1 cellular context compared by ENCODE assay signal in genomic region chr9:91395106-91395552, GRCh38.
TF ChIP-seq lines count a peak whose summit lies in the region.

No MANE protein-coding gene starts in this region.

TF ChIP-seq in HepG2, 621 proteins besides CTCF, POLR2A, EP300 and RAD21 (continued from another document and continues in another):
- TF ChIP-seq, protein P1, sequence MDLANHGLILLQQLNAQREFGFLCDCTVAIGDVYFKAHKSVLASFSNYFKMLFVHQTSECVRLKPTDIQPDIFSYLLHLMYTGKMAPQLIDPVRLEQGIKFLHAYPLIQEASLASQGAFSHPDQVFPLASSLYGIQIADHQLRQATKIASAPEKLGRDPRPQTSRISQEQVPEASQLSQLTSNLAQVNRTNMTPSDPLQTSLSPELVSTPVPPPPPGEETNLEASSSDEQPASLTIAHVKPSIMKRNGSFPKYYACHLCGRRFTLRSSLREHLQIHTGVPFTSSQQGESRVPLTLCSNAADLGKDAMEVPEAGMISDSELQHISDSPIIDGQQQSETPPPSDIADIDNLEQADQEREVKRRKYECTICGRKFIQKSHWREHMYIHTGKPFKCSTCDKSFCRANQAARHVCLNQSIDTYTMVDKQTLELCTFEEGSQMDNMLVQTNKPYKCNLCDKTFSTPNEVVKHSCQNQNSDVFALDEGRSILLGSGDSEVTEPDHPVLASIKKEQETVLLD (CRISPR knock-in tag; IDR thresholded peaks at IDR 0.05; ENCODE audit: low read depth), result no peak
- TF ChIP-seq ZNF784 (CRISPR knock-in tag; IDR thresholded peaks at IDR 0.05; ENCODE audit: borderline replicate concordance) (no peak), MED8 (CRISPR knock-in tag; IDR thresholded peaks at IDR 0.05; ENCODE audit: insufficient replicate concordance) (no peak), ZNF674 (CRISPR knock-in tag; IDR thresholded peaks at IDR 0.05; ENCODE audit: low read depth) (no peak), SALL2 (CRISPR knock-in tag; IDR thresholded peaks at IDR 0.05) (no peak; the same call in 1 of the 2 replicates), ZFAT (CRISPR knock-in tag; conservative IDR thresholded peaks at IDR 0.05) (no peak), PHF5A (CRISPR knock-in tag; IDR thresholded peaks at IDR 0.05; ENCODE audit: low read depth, unreplicated experiment) (peak; percentile 38), E2F2 (CRISPR knock-in tag; IDR thresholded peaks at IDR 0.05; ENCODE audit: borderline replicate concordance) (no peak), ZNF589 (CRISPR knock-in tag; conservative IDR thresholded peaks at IDR 0.05) (no peak), NRL (CRISPR knock-in tag; IDR thresholded peaks at IDR 0.05; ENCODE audit: borderline replicate concordance) (no peak), FOXO1 (CRISPR knock-in tag; IDR thresholded peaks at IDR 0.05) (peak; percentile 91), ZNF737 (CRISPR knock-in tag; IDR thresholded peaks at IDR 0.05; ENCODE audit: borderline replicate concordance) (no peak), ZNF746 (CRISPR knock-in tag; IDR thresholded peaks at IDR 0.05) (no peak), FOXK1 (CRISPR knock-in tag; IDR thresholded peaks at IDR 0.05; ENCODE audit: borderline replicate concordance, low read depth) (peak; percentile 92; the same call in 1 of the 2 replicates), SOX6 (IDR thresholded peaks at IDR 0.05) (no peak), SOX6 (CRISPR knock-in tag; IDR thresholded peaks at IDR 0.05) (peak; percentile 97), ZNF251 (CRISPR knock-in tag; IDR thresholded peaks at IDR 0.05) (no peak), NR3C1 (CRISPR knock-in tag; IDR thresholded peaks at IDR 0.05) (no peak), ZNF614 (CRISPR knock-in tag; IDR thresholded peaks at IDR 0.05; ENCODE audit: borderline replicate concordance) (peak; percentile 95), HBP1 (CRISPR knock-in tag; IDR thresholded peaks at IDR 0.05; ENCODE audit: low read depth) (no peak), ARHGAP35 (CRISPR knock-in tag; IDR thresholded peaks at IDR 0.05; ENCODE audit: borderline replicate concordance) (no peak), ESRRA (CRISPR knock-in tag; IDR thresholded peaks at IDR 0.05; ENCODE audit: low read depth) (peak; percentile 76; the same call in 1 of the 2 replicates), NFRKB (IDR thresholded peaks at IDR 0.05) (no peak), MLLT10 (CRISPR knock-in tag; IDR thresholded peaks at IDR 0.05) (no peak), ZNF883 (CRISPR knock-in tag; IDR thresholded peaks at IDR 0.05; ENCODE audit: not compliant biosample characterization) (no peak), CEBPB (IDR thresholded peaks at IDR 0.05; ENCODE audit: borderline replicate concordance, low read depth, low read length) (peak; percentile 100), ISX (CRISPR knock-in tag; conservative IDR thresholded peaks at IDR 0.05) (no peak), ZFP62 (CRISPR knock-in tag; IDR thresholded peaks at IDR 0.05) (no peak), STAG1 (CRISPR knock-in tag; IDR thresholded peaks at IDR 0.05) (peak; percentile 14; the same call in 1 of the 2 replicates), ZNF660 (CRISPR knock-in tag; IDR thresholded peaks at IDR 0.05; ENCODE audit: borderline replicate concordance, low read depth) (no peak), ZNF569 (CRISPR knock-in tag; IDR thresholded peaks at IDR 0.05; ENCODE audit: borderline replicate concordance) (no peak), ZNF280D (CRISPR knock-in tag; IDR thresholded peaks at IDR 0.05) (peak; percentile 68; the same call in 1 of the 2 replicates), GRHL1 (CRISPR knock-in tag; conservative IDR thresholded peaks at IDR 0.05) (no peak), SMC3 (IDR thresholded peaks at IDR 0.05; ENCODE audit: low read length) (peak; percentile 63; the same call in 1 of the 2 replicates), HOXA3 (CRISPR knock-in tag; IDR thresholded peaks at IDR 0.05) (peak; percentile 59; the same call in 1 of the 2 replicates)
- TF ChIP-seq, protein P2, sequence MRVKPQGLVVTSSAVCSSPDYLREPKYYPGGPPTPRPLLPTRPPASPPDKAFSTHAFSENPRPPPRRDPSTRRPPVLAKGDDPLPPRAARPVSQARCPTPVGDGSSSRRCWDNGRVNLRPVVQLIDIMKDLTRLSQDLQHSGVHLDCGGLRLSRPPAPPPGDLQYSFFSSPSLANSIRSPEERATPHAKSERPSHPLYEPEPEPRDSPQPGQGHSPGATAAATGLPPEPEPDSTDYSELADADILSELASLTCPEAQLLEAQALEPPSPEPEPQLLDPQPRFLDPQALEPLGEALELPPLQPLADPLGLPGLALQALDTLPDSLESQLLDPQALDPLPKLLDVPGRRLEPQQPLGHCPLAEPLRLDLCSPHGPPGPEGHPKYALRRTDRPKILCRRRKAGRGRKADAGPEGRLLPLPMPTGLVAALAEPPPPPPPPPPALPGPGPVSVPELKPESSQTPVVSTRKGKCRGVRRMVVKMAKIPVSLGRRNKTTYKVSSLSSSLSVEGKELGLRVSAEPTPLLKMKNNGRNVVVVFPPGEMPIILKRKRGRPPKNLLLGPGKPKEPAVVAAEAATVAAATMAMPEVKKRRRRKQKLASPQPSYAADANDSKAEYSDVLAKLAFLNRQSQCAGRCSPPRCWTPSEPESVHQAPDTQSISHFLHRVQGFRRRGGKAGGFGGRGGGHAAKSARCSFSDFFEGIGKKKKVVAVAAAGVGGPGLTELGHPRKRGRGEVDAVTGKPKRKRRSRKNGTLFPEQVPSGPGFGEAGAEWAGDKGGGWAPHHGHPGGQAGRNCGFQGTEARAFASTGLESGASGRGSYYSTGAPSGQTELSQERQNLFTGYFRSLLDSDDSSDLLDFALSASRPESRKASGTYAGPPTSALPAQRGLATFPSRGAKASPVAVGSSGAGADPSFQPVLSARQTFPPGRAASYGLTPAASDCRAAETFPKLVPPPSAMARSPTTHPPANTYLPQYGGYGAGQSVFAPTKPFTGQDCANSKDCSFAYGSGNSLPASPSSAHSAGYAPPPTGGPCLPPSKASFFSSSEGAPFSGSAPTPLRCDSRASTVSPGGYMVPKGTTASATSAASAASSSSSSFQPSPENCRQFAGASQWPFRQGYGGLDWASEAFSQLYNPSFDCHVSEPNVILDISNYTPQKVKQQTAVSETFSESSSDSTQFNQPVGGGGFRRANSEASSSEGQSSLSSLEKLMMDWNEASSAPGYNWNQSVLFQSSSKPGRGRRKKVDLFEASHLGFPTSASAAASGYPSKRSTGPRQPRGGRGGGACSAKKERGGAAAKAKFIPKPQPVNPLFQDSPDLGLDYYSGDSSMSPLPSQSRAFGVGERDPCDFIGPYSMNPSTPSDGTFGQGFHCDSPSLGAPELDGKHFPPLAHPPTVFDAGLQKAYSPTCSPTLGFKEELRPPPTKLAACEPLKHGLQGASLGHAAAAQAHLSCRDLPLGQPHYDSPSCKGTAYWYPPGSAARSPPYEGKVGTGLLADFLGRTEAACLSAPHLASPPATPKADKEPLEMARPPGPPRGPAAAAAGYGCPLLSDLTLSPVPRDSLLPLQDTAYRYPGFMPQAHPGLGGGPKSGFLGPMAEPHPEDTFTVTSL (CRISPR knock-in tag; IDR thresholded peaks at IDR 0.05; ENCODE audit: borderline replicate concordance), result peak; percentile 85
- TF ChIP-seq, protein P3, sequence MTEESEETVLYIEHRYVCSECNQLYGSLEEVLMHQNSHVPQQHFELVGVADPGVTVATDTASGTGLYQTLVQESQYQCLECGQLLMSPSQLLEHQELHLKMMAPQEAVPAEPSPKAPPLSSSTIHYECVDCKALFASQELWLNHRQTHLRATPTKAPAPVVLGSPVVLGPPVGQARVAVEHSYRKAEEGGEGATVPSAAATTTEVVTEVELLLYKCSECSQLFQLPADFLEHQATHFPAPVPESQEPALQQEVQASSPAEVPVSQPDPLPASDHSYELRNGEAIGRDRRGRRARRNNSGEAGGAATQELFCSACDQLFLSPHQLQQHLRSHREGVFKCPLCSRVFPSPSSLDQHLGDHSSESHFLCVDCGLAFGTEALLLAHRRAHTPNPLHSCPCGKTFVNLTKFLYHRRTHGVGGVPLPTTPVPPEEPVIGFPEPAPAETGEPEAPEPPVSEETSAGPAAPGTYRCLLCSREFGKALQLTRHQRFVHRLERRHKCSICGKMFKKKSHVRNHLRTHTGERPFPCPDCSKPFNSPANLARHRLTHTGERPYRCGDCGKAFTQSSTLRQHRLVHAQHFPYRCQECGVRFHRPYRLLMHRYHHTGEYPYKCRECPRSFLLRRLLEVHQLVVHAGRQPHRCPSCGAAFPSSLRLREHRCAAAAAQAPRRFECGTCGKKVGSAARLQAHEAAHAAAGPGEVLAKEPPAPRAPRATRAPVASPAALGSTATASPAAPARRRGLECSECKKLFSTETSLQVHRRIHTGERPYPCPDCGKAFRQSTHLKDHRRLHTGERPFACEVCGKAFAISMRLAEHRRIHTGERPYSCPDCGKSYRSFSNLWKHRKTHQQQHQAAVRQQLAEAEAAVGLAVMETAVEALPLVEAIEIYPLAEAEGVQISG (CRISPR knock-in tag; IDR thresholded peaks at IDR 0.05), result no peak; the same call in 1 of the 2 replicates
